Comparison of ENCODE assay signal across 17 cellular contexts in the genomic region with DNA sequence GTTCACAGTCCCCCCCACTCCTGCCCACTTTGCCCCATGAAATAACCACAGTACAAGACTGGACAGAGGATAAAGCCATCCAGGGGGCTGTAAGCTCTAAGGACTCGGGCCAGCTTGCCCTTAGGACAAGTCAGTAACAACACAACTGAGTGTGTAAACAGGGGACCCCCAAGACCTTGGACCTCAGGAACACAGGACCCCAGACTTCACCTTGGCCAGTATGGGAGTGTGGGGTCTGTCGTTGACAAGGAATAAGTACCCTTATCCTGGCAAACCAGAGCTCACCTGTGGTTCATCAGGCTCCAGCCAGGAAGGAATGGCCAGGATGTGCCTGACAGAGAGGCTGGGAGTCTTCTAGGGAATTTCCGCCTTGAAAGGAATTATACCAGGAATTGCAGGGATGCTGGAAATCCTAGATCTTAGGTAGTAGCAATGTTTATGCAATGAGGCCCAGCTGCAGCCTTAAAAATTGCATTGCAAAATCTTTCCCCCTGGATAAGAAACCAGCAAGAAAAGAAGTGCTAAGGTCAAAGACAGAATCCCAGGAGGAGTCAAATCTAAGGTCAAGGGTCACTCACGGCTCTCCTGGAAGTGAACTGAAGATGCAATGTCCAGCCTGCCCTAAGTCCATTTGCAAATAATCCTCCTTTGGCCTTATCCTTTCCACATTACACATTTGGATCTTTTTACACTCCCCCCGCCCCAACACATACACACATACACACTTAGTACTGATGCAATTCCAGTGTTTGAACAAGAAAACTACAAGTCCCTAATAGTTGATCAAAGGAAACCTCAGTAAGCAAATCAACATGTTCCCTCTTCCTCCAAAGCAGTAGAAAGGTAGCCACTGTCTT. TPM values are rescaled to one million over a fixed set of nuclear protein-coding genes. Genes with fewer than 3 reads are reported as not detected.
DNase-seq lines count a peak whose midpoint lies in the region; ATAC-seq, FAIRE-seq and TF ChIP-seq lines count a peak whose summit lies in the region.
"Had no signal": no experiment of that assay in that cellular context is flagged by ENCODE, and none has a peak within 500 bp of the region (broad histone marks: within the 10 kb centered on the region; RNA-seq: fewer than 3 reads in every experiment).

No MANE protein-coding gene starts in this region.

- H3K4me1 ChIP-seq in Caco-2 = peaks cover 79% of the 10 kb centered on the region
- H3K4me1 ChIP-seq in HCT116 (ENCODE audit: control insufficient read depth in 1 of 2, insufficient read depth in 2 of 2, low read length in 2 of 2) = peaks cover 3 to 22% of the 10 kb centered on the region in 2 experiments; a peak in 3 of 4 replicates
- H3K4me1 ChIP-seq in endodermal cell (ENCODE audit: control insufficient read depth, insufficient read depth, low read length) = peaks cover 13% of the 10 kb centered on the region
- H3K4me1 ChIP-seq in small intestine (ENCODE audit: control insufficient read depth in 2 of 2, insufficient read depth in 1 of 2, low read depth in 1 of 2, low read length in 1 of 2) = peaks cover 3 to 24% of the 10 kb centered on the region in 2 donors
- no peaks in the 10 kb centered on the region for H3K4me1 ChIP-seq in SJCRH30
- H3K4me1 ChIP-seq: BE2C had no signal

- no TSS peak for BruUV-seq in Caco-2 (replicated peaks; lab: Mats Ljungman, UMichigan)
- BruUV-seq in HCT116 (replicated peaks; lab: Mats Ljungman, UMichigan) = TSS peak; percentile 28

- no peak for FAIRE-seq in small intestine (lab: Jason Lieb, UNC)
- FAIRE-seq: A549, GM12892, H54 had no signal

- H2AFZ ChIP-seq in HCT116 (ENCODE audit: low read depth, low read length, poor library complexity, severe bottlenecking) = no peak overlapping the region

- no peaks in the 10 kb centered on the region for H3K79me2 ChIP-seq in HCT116 (ENCODE audit: insufficient read depth, low read length)

- no peaks in the 10 kb centered on the region for H3K9me3 Mint-ChIP-seq in Caco-2 (ENCODE audit: unreplicated experiment)
- H3K9me3 Mint-ChIP-seq in endodermal cell = no peaks in the 10 kb centered on the region
- H3K9me3 Mint-ChIP-seq: CD8-positive, alpha-beta T cell; IgD-negative memory B cell had no signal

- H3K27me3 ChIP-seq in Caco-2 (replicated peaks; ENCODE audit: control insufficient read depth, insufficient read depth, low read length) (no peaks in the 10 kb centered on the region), HCT116 (ENCODE audit: insufficient read depth, low read length) (no peaks in the 10 kb centered on the region), endodermal cell (ENCODE audit: control insufficient read depth, insufficient read depth, low read length, poor library complexity, severe bottlenecking) (no peaks in the 10 kb centered on the region), small intestine (ENCODE audit: control insufficient read depth in 2 of 2, insufficient read depth in 2 of 2, low read length in 2 of 2) (no peaks in the 10 kb centered on the region), SJCRH30 (no peaks in the 10 kb centered on the region)
- H3K27me3 ChIP-seq: BE2C had no signal

- no peak for TF ChIP-seq RAD21 in HCT116 (IDR thresholded peaks at IDR 0.05; ENCODE audit: low read depth)

- peak; percentile 53 to 57 for DNase-seq in Caco-2
- no peak for DNase-seq in HCT116 (ENCODE audit: low read depth, low spot score)
- DNase-seq in endodermal cell = peak; percentile 38
- peak; percentile 26 for DNase-seq in small intestine
- no peak for DNase-seq in activated CD4-positive, alpha-beta T cell treated with anti-CD3 and anti-CD28 coated beads for 1 hour
- no peak for DNase-seq in NCI-H748 treated with DMSO at 0.1 percent for 48 hours (lab: John Stamatoyannopoulos, UW)
- DNase-seq in SJCRH30 = no peak
- DNase-seq: BE2C; CD8-positive, alpha-beta T cell; COR-L47; DND-41; GDM1 had no signal

- H3K27ac Mint-ChIP-seq in Caco-2 (ENCODE audit: unreplicated experiment) = peak overlapping the region; percentile 89
- no peak overlapping the region for H3K27ac Mint-ChIP-seq in endodermal cell
- H3K27ac Mint-ChIP-seq: CD14-positive monocyte; CD8-positive, alpha-beta T cell; IgD-negative memory B cell had no signal

- H3K9me2 ChIP-seq in HCT116 (ENCODE audit: insufficient read depth) = no peaks in the 10 kb centered on the region

- WGBS in endodermal cell (ENCODE audit: insufficient coverage in 1 of 2, insufficient read length in 1 of 2), 2 experiments = 86 to 89% methylated on average over 3 to 5 of the region's 5 CpGs
- 65 to 71% (median 69%) methylated on average over 5 of the region's 5 CpGs for WGBS in small intestine, 3 donors

- no peaks in the 10 kb centered on the region for H3K36me3 Mint-ChIP-seq in Caco-2 (ENCODE audit: insufficient read depth, unreplicated experiment)
- no peaks in the 10 kb centered on the region for H3K36me3 Mint-ChIP-seq in endodermal cell (ENCODE audit: low read depth)
- H3K36me3 Mint-ChIP-seq: CD14-positive monocyte had no signal

- TF ChIP-seq CTCF in Caco-2 (IDR thresholded peaks at IDR 0.05; ENCODE audit: insufficient read depth in 1 of 2, low read depth in 1 of 2, low read length in 1 of 2, severe bottlenecking in 1 of 2, unreplicated experiment in 1 of 2) (no peak), HCT116 (IDR thresholded peaks at IDR 0.05 in 2 of 3, conservative IDR thresholded peaks at IDR 0.05 in 1 of 3; ENCODE audit: borderline replicate concordance in 1 of 3, insufficient read depth in 1 of 3, low read depth in 2 of 3, low read length in 2 of 3) (no peak), endodermal cell (conservative IDR thresholded peaks at IDR 0.05) (no peak)

- CTCF ChIA-PET in Caco-2 (lab: Charles Lee) = no interaction called here
- CTCF ChIA-PET in HCT116 (lab: Charles Lee) = no interaction called here

- H3K9ac ChIP-seq in HCT116 (ENCODE audit: low read length) (no peak overlapping the region), endodermal cell (ENCODE audit: extremely low read depth, low read length, poor library complexity, severe bottlenecking) (no peak overlapping the region)

- H3K4me1 Mint-ChIP-seq in Caco-2 (ENCODE audit: low read depth, unreplicated experiment) = peaks cover 67% of the 10 kb centered on the region
- peaks cover 38% of the 10 kb centered on the region for H3K4me1 Mint-ChIP-seq in endodermal cell

- POLR2A ChIA-PET in Caco-2 (lab: Charles Lee) = no interaction called here
- POLR2A ChIA-PET in HCT116 (lab: Charles Lee) = no interaction called here

- ATAC-seq in HCT116 = no peak
- ATAC-seq: A549; CD8-positive, alpha-beta T cell had no signal

- H3K9me3 ChIP-seq in Caco-2 (no peaks in the 10 kb centered on the region), HCT116 (ENCODE audit: control insufficient read depth in 1 of 2, insufficient read depth in 1 of 2, low read depth in 1 of 2, low read length in 2 of 2) (no peaks in the 10 kb centered on the region), endodermal cell (ENCODE audit: control insufficient read depth, low read length) (no peaks in the 10 kb centered on the region), small intestine (ENCODE audit: control insufficient read depth, low read depth) (no peaks in the 10 kb centered on the region), SJCRH30 (replicated peaks) (no peaks in the 10 kb centered on the region)
- H3K9me3 ChIP-seq: A549, BE2C had no signal

- RAD21 ChIA-PET in HCT116 (lab: Charles Lee; ENCODE audit: low non-redundant PET in 1 of 2, low total read pairs in 2 of 2, uncharacterized antibody in 2 of 2, unreplicated experiment in 2 of 2) = no interaction called here

- intact Hi-C loops in Caco-2 (cut with micrococcal nuclease; ENCODE audit: unreplicated experiment) = loop anchor here (1.0 to 10.0 kb wide), 3 partner anchors 22 to 213 kb away; no protein-coding TSS in a partner anchor
- intact Hi-C loops in HCT116 (cut with micrococcal nuclease) = loop anchor here (5.0 kb wide), 1 partner anchor 527 kb away; no protein-coding TSS in a partner anchor

- H3K27me3 Mint-ChIP-seq in Caco-2 (ENCODE audit: insufficient read depth, unreplicated experiment) = no peaks in the 10 kb centered on the region
- H3K27me3 Mint-ChIP-seq in endodermal cell (ENCODE audit: insufficient read depth) = peaks cover 7% of the 10 kb centered on the region

- no peak for TF ChIP-seq POLR2A in HCT116 (IDR thresholded peaks at IDR 0.05; ENCODE audit: borderline replicate concordance, extremely low read depth, insufficient read depth, insufficient read length)

- no peak overlapping the region for H3K4me3 Mint-ChIP-seq in Caco-2 (ENCODE audit: unreplicated experiment)
- H3K4me3 Mint-ChIP-seq in endodermal cell = no peak overlapping the region
- H3K4me3 Mint-ChIP-seq: CD14-positive monocyte; CD8-positive, alpha-beta T cell; IgD-negative memory B cell had no signal

- H4K20me1 ChIP-seq in HCT116 (ENCODE audit: insufficient read depth) = no peaks in the 10 kb centered on the region

- H3K27ac ChIP-seq in HCT116 (ENCODE audit: low read depth, low read length) = no peak overlapping the region
- no peak overlapping the region for H3K27ac ChIP-seq in endodermal cell (ENCODE audit: low read depth, low read length)
- peak overlapping the region in 1 of 2 donors; percentile 1 for H3K27ac ChIP-seq in small intestine (ENCODE audit: low read depth in 1 of 2, low read length in 1 of 2)
- H3K27ac ChIP-seq in SJCRH30 = no peak overlapping the region

- H3K4me2 ChIP-seq in HCT116 (ENCODE audit: low read length) = no peak overlapping the region
- H3K4me2 ChIP-seq: A549 had no signal

- no peaks in the 10 kb centered on the region for H3K36me3 ChIP-seq in Caco-2 (ENCODE audit: control insufficient read depth, insufficient read depth, low read length)
- H3K36me3 ChIP-seq in HCT116 (ENCODE audit: control insufficient read depth in 1 of 2, insufficient read depth in 2 of 2, low read length in 2 of 2) = no peaks in the 10 kb centered on the region
- H3K36me3 ChIP-seq in endodermal cell (ENCODE audit: control insufficient read depth, insufficient read depth, low read length) = no peaks in the 10 kb centered on the region
- H3K36me3 ChIP-seq in small intestine (ENCODE audit: control insufficient read depth in 2 of 2, insufficient read depth in 2 of 2, low read length in 2 of 2) = no peaks in the 10 kb centered on the region
- H3K36me3 ChIP-seq in SJCRH30 = no peaks in the 10 kb centered on the region
- H3K36me3 ChIP-seq: BE2C had no signal

- H3K4me3 ChIP-seq in Caco-2 (ENCODE audit: low read depth, low read length) = no peak overlapping the region
- no peak overlapping the region for H3K4me3 ChIP-seq in HCT116 (replicated peaks in 1 of 2; ENCODE audit: low read depth in 1 of 2, low read length in 2 of 2)
- H3K4me3 ChIP-seq in endodermal cell (ENCODE audit: low read length) = no peak overlapping the region
- H3K4me3 ChIP-seq in small intestine (ENCODE audit: low read depth in 1 of 2, low read length in 2 of 2) = no peak overlapping the region
- H3K4me3 ChIP-seq in SJCRH30 = no peak overlapping the region
- H3K4me3 ChIP-seq: A549 had no signal

TF ChIP-seq in HCT116, 20 proteins besides CTCF, POLR2A, EP300 and RAD21:
- TF ChIP-seq ZNF274 (IDR thresholded peaks at IDR 0.05; ENCODE audit: low read depth, low read length) (no peak), EGR1 (IDR thresholded peaks at IDR 0.05; ENCODE audit: low read depth) (no peak)

RNA-seq across cellular contexts. Expression of a gene that starts 27.3 kb away (rescaled TPM):
- 22.0 and 23.0 TPM in 2 replicates for total RNA-seq in Caco-2 (2022)
- 8.0 TPM for total RNA-seq in HCT116 (2021; ENCODE audit: unreplicated experiment)
- polyA plus RNA-seq in HCT116 (2012) = 4.7 and 5.6 TPM in 2 replicates
- 10 to 100 TPM; 25.9 to 31.9 TPM for total RNA-seq in endodermal cell
- 6.3 TPM for polyA plus RNA-seq in endodermal cell (2013, experiment 1 of 2)
- 7.5 TPM for polyA plus RNA-seq in endodermal cell (2013, experiment 2 of 2)
- 10 to 100 TPM; 15.2 to 23.9 (median 16.8) TPM for polyA plus RNA-seq in small intestine
- total RNA-seq in SJCRH30 (2014; rRNA removed; shearing (Covaris generic)) = 2.4 and 2.5 TPM in 2 replicates

Comparison
In these comparisons a context has a peak if more than half of its experiments do, and no peak if none do; other contexts are left out.
1. DNase-seq: peak in Caco-2 (2 of 2), endodermal cell (single experiment) and small intestine (single experiment); none in HCT116 (single experiment), activated CD4-positive, alpha-beta T cell treated with anti-CD3 and anti-CD28 coated beads for 1 hour (single experiment), NCI-H748 treated with DMSO at 0.1 percent for 48 hours (single experiment) and SJCRH30 (0 of 2).